ENCODE assay signal across 8 cellular contexts in genomic region chr19:30227071-30227621, GRCh38.
DNase-seq lines count a peak whose midpoint lies in the region; ATAC-seq and TF ChIP-seq lines count a peak whose summit lies in the region.

No MANE protein-coding gene starts in this region.

- peak overlapping the region in 9 of 10 donors; percentile 10 to 77 (median 52) for H3K27ac ChIP-seq in heart right ventricle
- peak overlapping the region in 1 of 4 donors; percentile 20 for H3K27ac ChIP-seq in gastrocnemius medialis

- H3K36me3 Mint-ChIP-seq in activated T-cell treated with anti-CD3 and anti-CD28 coated beads, Interleukin-2, amount 50 U/mL, for 24 hours (ENCODE audit: low read depth): no peaks in the 10 kb centered on the region
- peaks cover 16% of the 10 kb centered on the region for H3K36me3 Mint-ChIP-seq in T-helper 17 cell (ENCODE audit: low read depth)

- 1% methylated on average over 32 of the region's 32 CpGs for WGBS in heart right ventricle, 2 donors

- H3K4me1 Mint-ChIP-seq in activated T-cell treated with anti-CD3 and anti-CD28 coated beads, Interleukin-2, amount 50 U/mL, for 24 hours (ENCODE audit: low read depth): peaks cover 30% of the 10 kb centered on the region
- H3K4me1 Mint-ChIP-seq in T-helper 17 cell: peaks cover 20% of the 10 kb centered on the region

- in situ Hi-C loops in gastrocnemius medialis (cut with MboI; ENCODE audit: low sequenced_read_pairs in 4 of 4): no loop called here

- DNase-seq in activated T-cell treated with anti-CD3 and anti-CD28 coated beads, Interleukin-2, amount 50 U/mL, for 24 hours: no peak
- no peak for DNase-seq in activated T-cell treated with anti-CD3 and anti-CD28 coated beads for 4 hours
- no peak for DNase-seq in T-helper 17 cell
- DNase-seq in heart right ventricle: peak in 1 of 2 donors; percentile 19
- DNase-seq in gastrocnemius medialis: no peak
- DNase-seq in effector CD4-positive, alpha-beta T cell: no peak
- no peak for DNase-seq in GDM1 (lab: John Stamatoyannopoulos, UW)

- H3K9me3 ChIP-seq in T-helper 17 cell (ENCODE audit: control insufficient read depth, low read length, poor library complexity, severe bottlenecking): no peaks in the 10 kb centered on the region
- H3K9me3 ChIP-seq in heart right ventricle: no peaks in the 10 kb centered on the region
- H3K9me3 ChIP-seq in gastrocnemius medialis: no peaks in the 10 kb centered on the region

- H3K27me3 Mint-ChIP-seq in activated T-cell treated with anti-CD3 and anti-CD28 coated beads, Interleukin-2, amount 50 U/mL, for 24 hours: peaks cover 80% of the 10 kb centered on the region
- peaks cover 66% of the 10 kb centered on the region for H3K27me3 Mint-ChIP-seq in T-helper 17 cell

- H3K4me3 Mint-ChIP-seq in activated T-cell treated with anti-CD3 and anti-CD28 coated beads, Interleukin-2, amount 50 U/mL, for 24 hours: peak overlapping the region; percentile 74
- peak overlapping the region; percentile 92 for H3K4me3 Mint-ChIP-seq in T-helper 17 cell

- H3K36me3 ChIP-seq in heart right ventricle: no peaks in the 10 kb centered on the region
- H3K36me3 ChIP-seq in gastrocnemius medialis: no peaks in the 10 kb centered on the region

- TF ChIP-seq POLR2A in gastrocnemius medialis (IDR thresholded peaks at IDR 0.05): no peak

- H3K9me3 Mint-ChIP-seq in activated T-cell treated with anti-CD3 and anti-CD28 coated beads, Interleukin-2, amount 50 U/mL, for 24 hours: no peaks in the 10 kb centered on the region

- intact Hi-C loops in heart right ventricle (cut with DNase I): loop anchor here in 9 of 10 donors (2.0 to 10.0 kb wide), 6 partner anchors 178 to 428 kb away; no protein-coding TSS in a partner anchor
- intact Hi-C loops in gastrocnemius medialis (cut with DNase I; ENCODE audit: low total_unique reads): loop anchor here (5.0 kb wide), 1 partner anchor 180 kb away; no protein-coding TSS in a partner anchor

- TF ChIP-seq CTCF in heart right ventricle (IDR thresholded peaks at IDR 0.05): no peak
- TF ChIP-seq CTCF in gastrocnemius medialis (IDR thresholded peaks at IDR 0.05 in 4 of 5, conservative IDR thresholded peaks at IDR 0.05 in 1 of 5): no peak

- H3K4me3 ChIP-seq in heart right ventricle (peak overlapping the region; percentile 27 to 63 (median 56)), gastrocnemius medialis (peak overlapping the region; percentile 45 to 66 (median 54))

- peaks cover 0 to 92% (median 74%) of the 10 kb centered on the region in 7 donors for H3K27me3 ChIP-seq in heart right ventricle
- H3K27me3 ChIP-seq in gastrocnemius medialis: peaks cover 52 to 79% (median 56%) of the 10 kb centered on the region in 3 donors

- peaks cover 3 to 43% (median 27%) of the 10 kb centered on the region in 9 donors for H3K4me1 ChIP-seq in heart right ventricle
- peaks cover 5 to 20% of the 10 kb centered on the region in 2 donors for H3K4me1 ChIP-seq in gastrocnemius medialis

- no peak for ATAC-seq in T-helper 17 cell
- peak in 2 of 8 donors; percentile 2 to 13 for ATAC-seq in heart right ventricle
- ATAC-seq in gastrocnemius medialis: no peak
- no peak for ATAC-seq in HG02642 (IDR thresholded peaks at IDR 0.05; ENCODE audit: poor library complexity, unreplicated experiment)

- peak overlapping the region; percentile 50 for H3K27ac Mint-ChIP-seq in activated T-cell treated with anti-CD3 and anti-CD28 coated beads, Interleukin-2, amount 50 U/mL, for 24 hours
- H3K27ac Mint-ChIP-seq in T-helper 17 cell: no peak overlapping the region
